8 cellular contexts compared by ENCODE assay signal in the genomic region with DNA sequence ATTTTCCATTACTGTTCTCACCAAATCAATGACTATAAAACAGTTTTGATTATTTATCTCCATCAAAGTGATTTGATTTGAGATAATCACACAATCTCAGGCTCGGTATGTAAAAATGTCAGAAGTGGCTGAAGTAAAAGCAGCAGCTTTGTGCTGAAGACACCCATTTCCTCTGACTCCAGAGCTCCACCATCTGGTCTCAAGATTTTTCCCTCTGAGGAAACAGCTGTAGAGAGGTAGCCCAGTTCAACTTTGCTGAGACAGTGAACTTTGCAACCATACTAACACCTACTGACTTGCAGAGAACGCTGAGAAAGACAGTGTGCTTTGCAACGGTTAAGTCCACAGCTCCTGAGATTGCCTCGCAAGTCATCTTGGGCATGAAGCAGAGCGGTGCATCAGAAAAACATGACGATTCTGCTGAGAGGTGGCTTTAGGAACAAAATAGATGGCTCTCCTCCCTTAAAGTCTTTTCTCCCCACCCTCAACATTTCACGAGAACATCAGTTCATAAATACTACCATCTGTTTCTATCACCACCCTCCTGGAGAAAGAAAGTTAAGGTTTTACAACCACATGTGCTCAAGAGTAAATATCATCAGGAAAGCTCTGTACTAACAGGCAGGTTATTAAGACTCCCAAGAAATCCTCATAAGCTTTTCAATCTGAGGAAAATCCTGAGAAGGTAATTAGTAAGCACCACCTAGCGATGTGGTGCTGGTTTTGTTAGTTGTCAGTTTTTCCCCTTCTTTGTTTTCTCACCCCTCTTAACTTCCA. TPM values are rescaled to one million over a fixed set of nuclear protein-coding genes. Genes with fewer than 3 reads are reported as not detected.
DNase-seq lines count a peak whose midpoint lies in the region; ATAC-seq and TF ChIP-seq lines count a peak whose summit lies in the region.

No MANE protein-coding gene starts in this region.

- peaks cover 43% of the 10 kb centered on the region for H3F3A ChIP-seq in GM23248 (ENCODE audit: insufficient read depth)

- H3K9me2 ChIP-seq in GM23248 (ENCODE audit: insufficient read depth), result no peaks in the 10 kb centered on the region

- ATAC-seq in memory B cell (ENCODE audit: low read depth), result peak; percentile 79
- ATAC-seq in upper lobe of right lung, result peak; percentile 86
- ATAC-seq in HG03135 (IDR thresholded peaks at IDR 0.05; ENCODE audit: unreplicated experiment), result no peak

- H3K4me2 ChIP-seq in GM23248 (ENCODE audit: unreplicated experiment), result no peak overlapping the region

- no peak overlapping the region for H2AFZ ChIP-seq in GM23248

- no peak overlapping the region for H3K4me3 Mint-ChIP-seq in memory B cell

- WGBS in GM23248 (ENCODE audit: low coverage in 1 of 2, low lambda C conversion rate in 2 of 2, missing lambda C conversion rate in 2 of 2), 2 experiments, result 15 to 17% methylated on average over 8 of the region's 8 CpGs

- no peaks in the 10 kb centered on the region for H3K27me3 Mint-ChIP-seq in memory B cell

- H3K36me3 Mint-ChIP-seq in memory B cell, result peaks cover 23% of the 10 kb centered on the region

- peak in 55 of 56 donors; percentile 39 to 82 (median 65) for TF ChIP-seq CTCF in dorsolateral prefrontal cortex (IDR thresholded peaks at IDR 0.05 in 54 of 56, conservative IDR thresholded peaks at IDR 0.05 in 2 of 56; ENCODE audit: low read depth in 1 of 56, partially characterized antibody in 56 of 56)
- TF ChIP-seq CTCF in upper lobe of right lung (IDR thresholded peaks at IDR 0.05), result peak; percentile 64

- H3K27ac ChIP-seq in GM23248, result peak overlapping the region; percentile 23; the same call in 1 of the 2 replicates
- peak overlapping the region in 49 of 59 donors; percentile 2 to 92 (median 61) for H3K27ac ChIP-seq in dorsolateral prefrontal cortex
- H3K27ac ChIP-seq in upper lobe of right lung, result no peak overlapping the region

- H3K9ac ChIP-seq in GM23248, result no peak overlapping the region

- no peak overlapping the region for H3K27ac Mint-ChIP-seq in memory B cell

- peaks cover 3% of the 10 kb centered on the region for H3K4me1 Mint-ChIP-seq in memory B cell

- H3K79me2 ChIP-seq in GM23248 (ENCODE audit: insufficient read depth), result no peaks in the 10 kb centered on the region

- H3K4me1 ChIP-seq in GM23248 (ENCODE audit: insufficient read depth), result peaks cover 33% of the 10 kb centered on the region
- peaks cover 14% of the 10 kb centered on the region for H3K4me1 ChIP-seq in upper lobe of right lung

- DNase-seq in COLO829 (ENCODE audit: low spot score) (peak; percentile 40), GM23248 (peak; percentile 75), SK-MEL-5 (ENCODE audit: low read depth, low spot score) (peak; percentile 85), dorsolateral prefrontal cortex (peak in 2 of 10 donors; percentile 23 to 60), memory B cell (ENCODE audit: low spot score in 2 of 2) (peak; percentile 27 to 35), upper lobe of right lung (no peak), NCI-H345 (lab: John Stamatoyannopoulos, UW) (no peak)

- H3K27me3 ChIP-seq in GM23248 (replicated peaks; ENCODE audit: insufficient read depth) (no peaks in the 10 kb centered on the region), dorsolateral prefrontal cortex (no peaks in the 10 kb centered on the region), upper lobe of right lung (no peaks in the 10 kb centered on the region)

- in situ Hi-C loops in GM23248 (cut with MboI), result no loop called here
- in situ Hi-C loops in SK-MEL-5 (cut with HindIII; ENCODE audit: low pct_unique_long_range_greater_than_20kb, low sequenced_read_pairs), result no loop called here

- intact Hi-C loops in dorsolateral prefrontal cortex (cut with DNase I) (loop anchor here (5.0 to 10.0 kb wide), 3 partner anchors 52 to 222 kb away; a partner anchor contains a TSS), upper lobe of right lung (cut with DNase I) (no loop called here)

- H3K36me3 ChIP-seq in GM23248 (ENCODE audit: low read depth) (peaks cover 8% of the 10 kb centered on the region; the same call in 1 of the 2 replicates), upper lobe of right lung (peaks cover 57% of the 10 kb centered on the region)

- H3K9me3 ChIP-seq in GM23248 (ENCODE audit: low read depth) (no peaks in the 10 kb centered on the region), upper lobe of right lung (no peaks in the 10 kb centered on the region)

- no peak overlapping the region for H3K4me3 ChIP-seq in GM23248
- H3K4me3 ChIP-seq in dorsolateral prefrontal cortex, result peak overlapping the region in 1 of 59 donors; percentile 7
- H3K4me3 ChIP-seq in upper lobe of right lung, result no peak overlapping the region

- H3K9me3 Mint-ChIP-seq in memory B cell, result no peaks in the 10 kb centered on the region

- no peaks in the 10 kb centered on the region for H4K20me1 ChIP-seq in GM23248 (ENCODE audit: insufficient read depth)

RNA-seq across cellular contexts. Expression of a gene that starts 34.8 kb away (rescaled TPM):
- total RNA-seq in GM23248 (2014; rRNA removed; shearing (Covaris generic)), result not detected in 2 replicates
- polyA plus RNA-seq in GM23248 (2016; fragmentation: Nextera tagmentation; extraction: Ambion mirVana), result not detected in 2 replicates
- not detected in 2 replicates for total RNA-seq in SK-MEL-5 (2014; rRNA removed; shearing (Covaris generic))
- polyA plus RNA-seq in SK-MEL-5 (2015; cell fraction: cytosol; rRNA removed), result not detected in 2 replicates
- not detected in 2 replicates for polyA plus RNA-seq in SK-MEL-5 (2015; cell fraction: nucleus; rRNA removed)
- total RNA-seq in dorsolateral prefrontal cortex (1 to 10 TPM in 1 of 120 experiments, not detected in 119; 2.2 TPM), upper lobe of right lung (not detected)

RNA-seq across cellular contexts. Expression of a gene that starts 39.0 kb away (rescaled TPM):
- total RNA-seq in GM23248 (2014; rRNA removed; shearing (Covaris generic)), result 16.3 and 22.8 TPM in 2 replicates
- 18.2 and 18.7 TPM in 2 replicates for polyA plus RNA-seq in GM23248 (2016; fragmentation: Nextera tagmentation; extraction: Ambion mirVana)
- total RNA-seq in SK-MEL-5 (2014; rRNA removed; shearing (Covaris generic)), result 148 and 168 TPM in 2 replicates
- polyA plus RNA-seq in SK-MEL-5 (2015; cell fraction: cytosol; rRNA removed), result 58.4 and 77.7 TPM in 2 replicates
- 243 and 260 TPM in 2 replicates for polyA plus RNA-seq in SK-MEL-5 (2015; cell fraction: nucleus; rRNA removed)
- total RNA-seq in dorsolateral prefrontal cortex, result 100 to 1,000 TPM in 69 of 120 experiments, 10 to 100 TPM in 51; 65.0 to 180 (median 103) TPM
- 96.8 TPM for total RNA-seq in upper lobe of right lung

Comparison
In these comparisons a context has a peak if more than half of its experiments do, and no peak if none do; other contexts are left out.
1. DNase-seq: peak in COLO829 (single experiment), GM23248 (single experiment), SK-MEL-5 (single experiment) and memory B cell (2 of 2); none in upper lobe of right lung (single experiment) and NCI-H345 (single experiment).